18 cellular contexts compared by ENCODE assay signal in the genomic region with DNA sequence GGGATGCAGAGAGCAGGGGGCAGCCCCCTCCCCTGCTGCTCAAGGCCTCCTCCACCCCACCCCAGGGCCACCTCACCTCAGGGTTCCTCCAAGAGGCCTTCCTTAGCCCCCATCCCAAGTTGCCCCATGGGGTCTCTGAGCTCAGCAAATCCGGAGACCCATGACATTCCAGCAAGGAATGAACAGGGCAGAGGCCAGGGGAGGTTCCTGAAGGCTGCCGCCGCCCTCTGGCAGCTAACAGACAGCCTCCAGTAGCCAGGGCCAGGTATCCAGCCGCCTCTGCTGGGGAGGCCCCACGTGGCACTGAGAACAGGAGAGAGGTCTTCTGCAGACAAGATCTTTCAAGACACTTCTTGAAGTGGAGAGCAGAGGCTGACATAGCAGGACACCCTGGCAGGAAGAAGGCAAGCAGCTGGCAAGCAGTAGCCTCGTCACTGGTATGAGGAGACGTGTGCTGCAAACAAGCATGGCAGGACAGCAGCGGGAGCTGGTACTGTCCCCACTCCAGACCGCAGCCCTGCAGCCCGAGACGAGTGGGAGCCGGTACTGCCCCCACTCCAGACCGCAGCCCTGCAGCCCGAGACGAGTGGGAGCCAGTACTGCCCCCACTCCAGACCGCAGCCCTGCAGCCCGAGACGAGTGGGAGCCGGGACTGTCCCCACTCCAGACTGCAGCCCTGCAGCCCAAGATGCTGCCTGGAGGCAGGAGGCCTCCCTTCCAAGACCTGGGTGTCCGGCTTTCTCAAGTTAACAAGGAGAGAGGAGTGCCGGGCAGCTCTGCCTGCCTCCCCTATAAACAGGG.
DNase-seq lines count a peak whose midpoint lies in the region; ATAC-seq and TF ChIP-seq lines count a peak whose summit lies in the region.
"Had no signal": no experiment of that assay in that cellular context is flagged by ENCODE, and none has a peak within 500 bp of the region (broad histone marks: within the 10 kb centered on the region; RNA-seq: fewer than 3 reads in every experiment).

No MANE protein-coding gene starts in this region.

- H3K4me1 Mint-ChIP-seq in endodermal cell: peaks cover 2% of the 10 kb centered on the region
- no peaks in the 10 kb centered on the region for H3K4me1 Mint-ChIP-seq in neural crest cell

- H3K4me1 ChIP-seq in HEK293 (ENCODE audit: control insufficient read depth, insufficient read depth, low read length) (no peaks in the 10 kb centered on the region), endodermal cell (ENCODE audit: control insufficient read depth, insufficient read depth, low read length) (no peaks in the 10 kb centered on the region)
- H3K4me1 ChIP-seq: SJSA1 had no signal

- DNase-seq in endodermal cell (peak; percentile 77), neural crest cell (ENCODE audit: low read depth, low spot score) (no peak), left cardiac atrium (no peak), NCI-H82 (lab: John Stamatoyannopoulos, UW) (no peak)
- DNase-seq: AML-193; Calu3; CD4-positive, alpha-beta T cell; KG1; MG63; NCI-H1092 treated with DMSO at 0.1 percent for 48 hours; NCI-H1694; NCI-H446 treated with DMSO at 0.1 percent for 48 hours had no signal

- no peak for TF ChIP-seq CTCF in 22Rv1 (IDR thresholded peaks at IDR 0.05)
- TF ChIP-seq CTCF in HEK293 (tag by site-specific recombination; IDR thresholded peaks at IDR 0.05): no peak
- TF ChIP-seq CTCF in endodermal cell (conservative IDR thresholded peaks at IDR 0.05): no peak
- no peak for TF ChIP-seq CTCF in neural crest cell (conservative IDR thresholded peaks at IDR 0.05)

- H3K27ac Mint-ChIP-seq in endodermal cell (no peak overlapping the region), neural crest cell (ENCODE audit: unreplicated experiment) (peak overlapping the region; percentile 88)
- H3K27ac Mint-ChIP-seq: CD4-positive, alpha-beta T cell had no signal

- POLR2A ChIA-PET in HEK293 (lab: Yijun Ruan, JAX): no interaction called here

- CTCF ChIA-PET in HEK293 (lab: Yijun Ruan, JAX): interaction anchor here (0.7 to 1.3 kb wide), 5 partner anchors 13 to 99 kb away, joined by 3 to 4 read pairs (median 3); no protein-coding TSS in a partner anchor

- H3K4me3 Mint-ChIP-seq in endodermal cell (no peak overlapping the region), neural crest cell (no peak overlapping the region)
- H3K4me3 Mint-ChIP-seq: CD4-positive, alpha-beta T cell had no signal

- intact Hi-C loops in left cardiac atrium (cut with DNase I): loop anchor here (5.0 to 10.0 kb wide), 3 partner anchors 65 to 432 kb away; no protein-coding TSS in a partner anchor

- H3K9ac ChIP-seq in endodermal cell (ENCODE audit: extremely low read depth, low read length, poor library complexity, severe bottlenecking): no peak overlapping the region

- H3K9me3 Mint-ChIP-seq in endodermal cell (no peaks in the 10 kb centered on the region), neural crest cell (no peaks in the 10 kb centered on the region)
- H3K9me3 Mint-ChIP-seq: CD4-positive, alpha-beta T cell had no signal

- no peaks in the 10 kb centered on the region for H3K27me3 ChIP-seq in endodermal cell (ENCODE audit: control insufficient read depth, insufficient read depth, low read length, poor library complexity, severe bottlenecking)
- H3K27me3 ChIP-seq: MG63, SJSA1 had no signal

- H3K4me3 ChIP-seq in HEK293 (ENCODE audit: low read depth, low read length) (no peak overlapping the region), endodermal cell (ENCODE audit: low read length) (no peak overlapping the region)
- H3K4me3 ChIP-seq: MG63, SJSA1 had no signal

- 73 to 81% methylated on average over 10 to 21 of the region's 21 CpGs for WGBS in endodermal cell (ENCODE audit: insufficient coverage in 1 of 2, insufficient read length in 1 of 2), 2 experiments

- H3K9me3 ChIP-seq in HEK293 (ENCODE audit: control insufficient read depth, insufficient read depth, low read depth, low read length) (no peaks in the 10 kb centered on the region), endodermal cell (ENCODE audit: control insufficient read depth, low read length) (no peaks in the 10 kb centered on the region)
- H3K9me3 ChIP-seq: MG63, SJSA1 had no signal

- peak overlapping the region; percentile 52 for H3K27ac ChIP-seq in 22Rv1
- H3K27ac ChIP-seq in HEK293 (ENCODE audit: extremely low read depth, low read depth, low read length): no peak overlapping the region
- no peak overlapping the region for H3K27ac ChIP-seq in endodermal cell (ENCODE audit: low read depth, low read length)
- H3K27ac ChIP-seq: RWPE1, SJSA1 had no signal

- ATAC-seq in HG02588 (IDR thresholded peaks at IDR 0.05; ENCODE audit: unreplicated experiment) (no peak), left cardiac atrium (no peak)
- ATAC-seq: HCT116 had no signal

- H3K36me3 ChIP-seq in HEK293 (ENCODE audit: control insufficient read depth in 2 of 2, insufficient read depth in 1 of 2, low read length in 2 of 2) (no peaks in the 10 kb centered on the region), endodermal cell (ENCODE audit: control insufficient read depth, insufficient read depth, low read length) (no peaks in the 10 kb centered on the region)
- H3K36me3 ChIP-seq: MG63, SJSA1 had no signal

- H3K27me3 Mint-ChIP-seq in endodermal cell (ENCODE audit: insufficient read depth) (peaks cover 6% of the 10 kb centered on the region), neural crest cell (ENCODE audit: low read depth) (no peaks in the 10 kb centered on the region)

- no peaks in the 10 kb centered on the region for H3K36me3 Mint-ChIP-seq in endodermal cell (ENCODE audit: low read depth)
- no peaks in the 10 kb centered on the region for H3K36me3 Mint-ChIP-seq in neural crest cell (ENCODE audit: low read depth)

TF ChIP-seq in HEK293, 187 proteins besides CTCF, POLR2A, EP300 and RAD21:
- TF ChIP-seq GLIS2 (tag by site-specific recombination; IDR thresholded peaks at IDR 0.05) (0 out of 2 replicates have a peak, but pooled peaks have one; percentile 13), ZIC2 (tag by site-specific recombination; IDR thresholded peaks at IDR 0.05) (peak; percentile 70), ZSCAN16 (tag by site-specific recombination; IDR thresholded peaks at IDR 0.05) (no peak), GLIS1 (tag by site-specific recombination; IDR thresholded peaks at IDR 0.05) (peak; percentile 80), ZNF510 (tag by site-specific recombination; IDR thresholded peaks at IDR 0.05; ENCODE audit: insufficient replicate concordance) (no peak)
